Comparison of ENCODE assay signal across 8 cellular contexts in genomic region chr1:53328009-53328489, GRCh38. TPM values are rescaled to one million over a fixed set of nuclear protein-coding genes. Genes with fewer than 3 reads are reported as not detected.
A peak's percentile ranks its signal among the peaks of the same experiment; 100 is the strongest.
DNase-seq lines count a peak whose midpoint lies in the region; ATAC-seq and TF ChIP-seq lines count a peak whose summit lies in the region.

Gene LRP8, minus strand, starts transcription at chr1:53328070. Its CDS starts 158 bp downstream, at chr1:53327912.

- TF ChIP-seq EP300 in Ishikawa (IDR thresholded peaks at IDR 0.05; ENCODE audit: borderline replicate concordance): no peak

- H3K36me3 ChIP-seq in testis (ENCODE audit: low read depth, missing control alignments): no peaks in the 10 kb centered on the region

- H3K4me3 ChIP-seq in testis: peak within 1 kb of the TSS; percentile 66 to 74

- H3K9me3 ChIP-seq in testis: no peaks in the 10 kb centered on the region

- H3K27me3 ChIP-seq in testis: no peaks in the 10 kb centered on the region

- WGBS in testis, 2 donors: 2 to 10% methylated on average over 12 to 50 of the region's 50 CpGs

- H3K4me1 ChIP-seq in testis: peaks cover 24% of the 10 kb centered on the region

- intact Hi-C loops in testis (cut with DNase I; ENCODE audit: low total_unique reads): no loop called here

- TF ChIP-seq CTCF in testis (IDR thresholded peaks at IDR 0.05): no peak

- H3K27ac ChIP-seq in testis: peak within 1 kb of the TSS; percentile 47 to 66

- ATAC-seq in GM21390 (IDR thresholded peaks at IDR 0.05; ENCODE audit: unreplicated experiment): peak; percentile 44

- TF ChIP-seq RAD21 in Ishikawa (IDR thresholded peaks at IDR 0.05; ENCODE audit: low read depth): no peak

- no peak for TF ChIP-seq POLR2A in testis (IDR thresholded peaks at IDR 0.05)

- peak; percentile 51 for DNase-seq in COLO829 (ENCODE audit: low spot score)
- peak; percentile 64 to 79 for DNase-seq in SHP77 (lab: John Stamatoyannopoulos, UW)
- peak; percentile 62 for DNase-seq in activated gamma-delta T cell (lab: John Stamatoyannopoulos, UW)
- peak; percentile 55 for DNase-seq in foreskin melanocyte
- peak; percentile 73 for DNase-seq in occipital lobe (lab: John Stamatoyannopoulos, UW)
- peak; percentile 83 for DNase-seq in testis

TF ChIP-seq in Ishikawa, 13 proteins besides CTCF, POLR2A, EP300 and RAD21:
- TF ChIP-seq MAX (IDR thresholded peaks at IDR 0.05) (0 out of 2 replicates have a peak, but pooled peaks have one; percentile 25), ZBTB7A (IDR thresholded peaks at IDR 0.05; ENCODE audit: low read depth) (no peak), EGR1 (IDR thresholded peaks at IDR 0.05) (peak; percentile 29; the same call in 1 of the 2 replicates)

RNA-seq across cellular contexts. Expression of gene LRP8, which starts in this region (rescaled TPM):
- total RNA-seq in occipital lobe (86.6 TPM), testis (100 to 1,000 TPM; 223 to 253 TPM)
- polyA plus RNA-seq in testis (ENCODE audit: insufficient read depth, low read depth, low replicate concordance): 64.3 TPM

Comparison
In these comparisons a context has a peak if more than half of its experiments do, and no peak if none do; other contexts are left out.
1. Peak in every context shown above with its lines: DNase-seq, ATAC-seq, H3K4me3 ChIP-seq and H3K27ac ChIP-seq.